ENCODE assay signal across 24 cellular contexts in the genomic region with DNA sequence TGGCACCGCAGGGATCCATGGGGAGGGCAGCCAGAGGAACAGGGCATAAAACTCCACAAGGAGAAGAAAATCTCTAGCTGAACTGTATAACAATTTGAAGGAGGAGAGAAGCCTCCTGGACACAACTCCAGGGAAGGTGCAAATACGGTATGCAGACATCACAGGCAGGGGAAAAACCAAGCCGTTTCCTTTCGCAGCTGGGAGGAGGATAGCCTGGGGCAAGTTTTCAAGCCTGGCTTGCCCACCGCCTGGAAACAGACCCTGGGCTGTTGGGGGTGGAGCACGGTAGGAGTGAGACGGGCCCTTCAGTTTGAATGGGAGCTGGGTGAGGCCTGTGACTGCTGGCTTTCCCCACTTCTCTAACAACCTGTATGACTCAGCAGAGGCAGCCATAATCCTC.
"Had no signal": no experiment of that assay in that cellular context is flagged by ENCODE, and none has a peak within 500 bp of the region (broad histone marks: within the 10 kb centered on the region; RNA-seq: fewer than 3 reads in every experiment).

No MANE protein-coding gene starts in this region.

- H2AFZ ChIP-seq: hepatocyte had no signal

- H3K4me3 ChIP-seq: colonic mucosa, esophagus muscularis mucosa, gastroesophageal sphincter, heart left ventricle, hepatocyte, left lung, lower lobe of right lung, mucosa of descending colon had no signal

- H3K4me3 Mint-ChIP-seq: dendritic cell treated with granulocyte-macrophage colony-stimulating factor and Interleukin-4, amounts not matched to agents 40 ng/mL and 50 ng/mL, for 4 days; effector memory CD8-positive, alpha-beta T cell; endodermal cell; immature natural killer cell; mesothelial cell of epicardium had no signal

- H3K4me1 Mint-ChIP-seq: endodermal cell, immature natural killer cell, mesothelial cell of epicardium, naive B cell had no signal

- ATAC-seq: effector memory CD8-positive, alpha-beta T cell; foreskin keratinocyte; gastroesophageal sphincter; heart left ventricle; left cardiac atrium; left lung; left ventricle myocardium superior; lower lobe of right lung; mucosa of descending colon had no signal

- H3K36me3 ChIP-seq: colonic mucosa, esophagus muscularis mucosa, gastroesophageal sphincter, heart left ventricle, left lung, lower lobe of right lung had no signal

- H3K27ac ChIP-seq: colonic mucosa, esophagus muscularis mucosa, foreskin keratinocyte, gastroesophageal sphincter, heart left ventricle, hepatocyte, left lung, lower lobe of right lung had no signal

- FAIRE-seq: endometrium, frontal cortex, keratinocyte had no signal

- H3K27me3 ChIP-seq: colonic mucosa, esophagus muscularis mucosa, foreskin keratinocyte, gastroesophageal sphincter, heart left ventricle, hepatocyte, left lung had no signal

- H3K36me3 Mint-ChIP-seq: immature natural killer cell, mesothelial cell of epicardium, naive B cell had no signal

- H3K4me1 ChIP-seq: colonic mucosa, esophagus muscularis mucosa, foreskin keratinocyte, gastroesophageal sphincter, heart left ventricle, left lung, lower lobe of right lung had no signal

- H3K79me2 ChIP-seq: hepatocyte had no signal

- H3K9me3 ChIP-seq: colonic mucosa, gastroesophageal sphincter, heart left ventricle, left lung, lower lobe of right lung, mucosa of descending colon had no signal

- H3K27ac Mint-ChIP-seq: dendritic cell treated with granulocyte-macrophage colony-stimulating factor and Interleukin-4, amounts not matched to agents 40 ng/mL and 50 ng/mL, for 4 days; effector memory CD8-positive, alpha-beta T cell; endodermal cell; immature natural killer cell; mesothelial cell of epicardium had no signal

- H3K4me2 ChIP-seq: hepatocyte had no signal

- H3K9me3 Mint-ChIP-seq: effector memory CD8-positive, alpha-beta T cell had no signal

- DNase-seq: colonic mucosa; cortex of kidney; effector CD8-positive, alpha-beta T cell; effector memory CD8-positive, alpha-beta T cell; foreskin keratinocyte; heart left ventricle; hypothalamus; immature natural killer cell; left cardiac atrium; left lung; left ventricle myocardium superior; lower lobe of right lung; mesenchymal stem cell; mucosa of descending colon; naive B cell had no signal
